2 cellular contexts compared by ENCODE assay signal in the genomic region with DNA sequence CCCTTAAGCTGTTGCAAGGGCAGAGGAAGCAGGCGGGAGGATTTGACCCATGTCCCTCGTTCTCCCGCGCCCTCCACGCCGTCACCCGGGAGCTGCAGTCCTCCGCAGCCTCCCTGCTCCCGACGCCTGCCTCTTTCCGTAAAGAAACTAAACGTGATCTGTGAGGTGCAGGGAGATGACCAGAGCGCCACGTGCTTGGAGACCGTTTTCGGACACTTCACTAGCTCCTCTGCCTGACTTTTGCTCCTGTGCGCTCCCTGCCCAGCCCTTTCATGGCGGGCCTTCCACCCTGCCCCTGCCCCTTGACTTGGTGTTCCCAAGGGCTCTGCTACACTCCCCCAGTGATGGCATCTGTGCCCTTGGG.
TF ChIP-seq lines count a peak whose summit lies in the region.

No MANE protein-coding gene starts in this region.

TF ChIP-seq in SK-N-SH, 30 proteins besides CTCF, POLR2A, EP300 and RAD21:
- TF ChIP-seq MXI1 (IDR thresholded peaks at IDR 0.05; ENCODE audit: low read depth, low read length): no peak

TF ChIP-seq in H1, 55 proteins besides CTCF, POLR2A, EP300 and RAD21:
- TF ChIP-seq HDAC6 (IDR thresholded peaks at IDR 0.05; ENCODE audit: low read depth, low read length) (no peak), MAFK (IDR thresholded peaks at IDR 0.05; ENCODE audit: low read depth, low read length) (no peak), TAF1 (IDR thresholded peaks at IDR 0.05; ENCODE audit: low read depth, low read length) (no peak), CREB1 (IDR thresholded peaks at IDR 0.05) (no peak), SRF (IDR thresholded peaks at IDR 0.05; ENCODE audit: low read depth, low read length) (no peak), BRCA1 (IDR thresholded peaks at IDR 0.05; ENCODE audit: low read depth, low read length) (no peak), TAF7 (optimal IDR thresholded peaks at IDR 0.05; ENCODE audit: borderline replicate concordance, low read depth, low read length) (no peak), JUN (IDR thresholded peaks at IDR 0.05; ENCODE audit: low read depth, low read length) (no peak), GABPA (IDR thresholded peaks at IDR 0.05; ENCODE audit: borderline replicate concordance, insufficient read depth, low read length) (no peak), TCF12 (IDR thresholded peaks at IDR 0.05; ENCODE audit: low read depth, low read length) (no peak), SIN3A (conservative IDR thresholded peaks at IDR 0.05 in 1 of 2, IDR thresholded peaks at IDR 0.05 in 1 of 2; ENCODE audit: low read depth in 1 of 2, low read length in 2 of 2) (no peak), BCL11A (IDR thresholded peaks at IDR 0.05; ENCODE audit: low read depth in 2 of 2, low read length in 2 of 2) (no peak), NRF1 (IDR thresholded peaks at IDR 0.05; ENCODE audit: low read depth, low read length) (no peak), EZH2 (IDR thresholded peaks at IDR 0.05; ENCODE audit: low read depth, low read length, severe bottlenecking) (no peak), SUZ12 (IDR thresholded peaks at IDR 0.05; ENCODE audit: low read length) (no peak), CBX5 (IDR thresholded peaks at IDR 0.05; ENCODE audit: low read depth, low read length) (no peak), SP2 (IDR thresholded peaks at IDR 0.05; ENCODE audit: low read length) (no peak)
- TF ChIP-seq, protein P1, sequence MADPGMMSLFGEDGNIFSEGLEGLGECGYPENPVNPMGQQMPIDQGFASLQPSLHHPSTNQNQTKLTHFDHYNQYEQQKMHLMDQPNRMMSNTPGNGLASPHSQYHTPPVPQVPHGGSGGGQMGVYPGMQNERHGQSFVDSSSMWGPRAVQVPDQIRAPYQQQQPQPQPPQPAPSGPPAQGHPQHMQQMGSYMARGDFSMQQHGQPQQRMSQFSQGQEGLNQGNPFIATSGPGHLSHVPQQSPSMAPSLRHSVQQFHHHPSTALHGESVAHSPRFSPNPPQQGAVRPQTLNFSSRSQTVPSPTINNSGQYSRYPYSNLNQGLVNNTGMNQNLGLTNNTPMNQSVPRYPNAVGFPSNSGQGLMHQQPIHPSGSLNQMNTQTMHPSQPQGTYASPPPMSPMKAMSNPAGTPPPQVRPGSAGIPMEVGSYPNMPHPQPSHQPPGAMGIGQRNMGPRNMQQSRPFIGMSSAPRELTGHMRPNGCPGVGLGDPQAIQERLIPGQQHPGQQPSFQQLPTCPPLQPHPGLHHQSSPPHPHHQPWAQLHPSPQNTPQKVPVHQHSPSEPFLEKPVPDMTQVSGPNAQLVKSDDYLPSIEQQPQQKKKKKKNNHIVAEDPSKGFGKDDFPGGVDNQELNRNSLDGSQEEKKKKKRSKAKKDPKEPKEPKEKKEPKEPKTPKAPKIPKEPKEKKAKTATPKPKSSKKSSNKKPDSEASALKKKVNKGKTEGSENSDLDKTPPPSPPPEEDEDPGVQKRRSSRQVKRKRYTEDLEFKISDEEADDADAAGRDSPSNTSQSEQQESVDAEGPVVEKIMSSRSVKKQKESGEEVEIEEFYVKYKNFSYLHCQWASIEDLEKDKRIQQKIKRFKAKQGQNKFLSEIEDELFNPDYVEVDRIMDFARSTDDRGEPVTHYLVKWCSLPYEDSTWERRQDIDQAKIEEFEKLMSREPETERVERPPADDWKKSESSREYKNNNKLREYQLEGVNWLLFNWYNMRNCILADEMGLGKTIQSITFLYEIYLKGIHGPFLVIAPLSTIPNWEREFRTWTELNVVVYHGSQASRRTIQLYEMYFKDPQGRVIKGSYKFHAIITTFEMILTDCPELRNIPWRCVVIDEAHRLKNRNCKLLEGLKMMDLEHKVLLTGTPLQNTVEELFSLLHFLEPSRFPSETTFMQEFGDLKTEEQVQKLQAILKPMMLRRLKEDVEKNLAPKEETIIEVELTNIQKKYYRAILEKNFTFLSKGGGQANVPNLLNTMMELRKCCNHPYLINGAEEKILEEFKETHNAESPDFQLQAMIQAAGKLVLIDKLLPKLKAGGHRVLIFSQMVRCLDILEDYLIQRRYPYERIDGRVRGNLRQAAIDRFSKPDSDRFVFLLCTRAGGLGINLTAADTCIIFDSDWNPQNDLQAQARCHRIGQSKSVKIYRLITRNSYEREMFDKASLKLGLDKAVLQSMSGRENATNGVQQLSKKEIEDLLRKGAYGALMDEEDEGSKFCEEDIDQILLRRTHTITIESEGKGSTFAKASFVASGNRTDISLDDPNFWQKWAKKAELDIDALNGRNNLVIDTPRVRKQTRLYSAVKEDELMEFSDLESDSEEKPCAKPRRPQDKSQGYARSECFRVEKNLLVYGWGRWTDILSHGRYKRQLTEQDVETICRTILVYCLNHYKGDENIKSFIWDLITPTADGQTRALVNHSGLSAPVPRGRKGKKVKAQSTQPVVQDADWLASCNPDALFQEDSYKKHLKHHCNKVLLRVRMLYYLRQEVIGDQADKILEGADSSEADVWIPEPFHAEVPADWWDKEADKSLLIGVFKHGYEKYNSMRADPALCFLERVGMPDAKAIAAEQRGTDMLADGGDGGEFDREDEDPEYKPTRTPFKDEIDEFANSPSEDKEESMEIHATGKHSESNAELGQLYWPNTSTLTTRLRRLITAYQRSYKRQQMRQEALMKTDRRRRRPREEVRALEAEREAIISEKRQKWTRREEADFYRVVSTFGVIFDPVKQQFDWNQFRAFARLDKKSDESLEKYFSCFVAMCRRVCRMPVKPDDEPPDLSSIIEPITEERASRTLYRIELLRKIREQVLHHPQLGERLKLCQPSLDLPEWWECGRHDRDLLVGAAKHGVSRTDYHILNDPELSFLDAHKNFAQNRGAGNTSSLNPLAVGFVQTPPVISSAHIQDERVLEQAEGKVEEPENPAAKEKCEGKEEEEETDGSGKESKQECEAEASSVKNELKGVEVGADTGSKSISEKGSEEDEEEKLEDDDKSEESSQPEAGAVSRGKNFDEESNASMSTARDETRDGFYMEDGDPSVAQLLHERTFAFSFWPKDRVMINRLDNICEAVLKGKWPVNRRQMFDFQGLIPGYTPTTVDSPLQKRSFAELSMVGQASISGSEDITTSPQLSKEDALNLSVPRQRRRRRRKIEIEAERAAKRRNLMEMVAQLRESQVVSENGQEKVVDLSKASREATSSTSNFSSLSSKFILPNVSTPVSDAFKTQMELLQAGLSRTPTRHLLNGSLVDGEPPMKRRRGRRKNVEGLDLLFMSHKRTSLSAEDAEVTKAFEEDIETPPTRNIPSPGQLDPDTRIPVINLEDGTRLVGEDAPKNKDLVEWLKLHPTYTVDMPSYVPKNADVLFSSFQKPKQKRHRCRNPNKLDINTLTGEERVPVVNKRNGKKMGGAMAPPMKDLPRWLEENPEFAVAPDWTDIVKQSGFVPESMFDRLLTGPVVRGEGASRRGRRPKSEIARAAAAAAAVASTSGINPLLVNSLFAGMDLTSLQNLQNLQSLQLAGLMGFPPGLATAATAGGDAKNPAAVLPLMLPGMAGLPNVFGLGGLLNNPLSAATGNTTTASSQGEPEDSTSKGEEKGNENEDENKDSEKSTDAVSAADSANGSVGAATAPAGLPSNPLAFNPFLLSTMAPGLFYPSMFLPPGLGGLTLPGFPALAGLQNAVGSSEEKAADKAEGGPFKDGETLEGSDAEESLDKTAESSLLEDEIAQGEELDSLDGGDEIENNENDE (IDR thresholded peaks at IDR 0.05; ENCODE audit: insufficient replicate concordance, low read length): no peak
- TF ChIP-seq, protein P2, sequence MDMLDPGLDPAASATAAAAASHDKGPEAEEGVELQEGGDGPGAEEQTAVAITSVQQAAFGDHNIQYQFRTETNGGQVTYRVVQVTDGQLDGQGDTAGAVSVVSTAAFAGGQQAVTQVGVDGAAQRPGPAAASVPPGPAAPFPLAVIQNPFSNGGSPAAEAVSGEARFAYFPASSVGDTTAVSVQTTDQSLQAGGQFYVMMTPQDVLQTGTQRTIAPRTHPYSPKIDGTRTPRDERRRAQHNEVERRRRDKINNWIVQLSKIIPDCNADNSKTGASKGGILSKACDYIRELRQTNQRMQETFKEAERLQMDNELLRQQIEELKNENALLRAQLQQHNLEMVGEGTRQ (IDR thresholded peaks at IDR 0.05; ENCODE audit: low read length): no peak
